8 cellular contexts compared by ENCODE assay signal in the genomic region with DNA sequence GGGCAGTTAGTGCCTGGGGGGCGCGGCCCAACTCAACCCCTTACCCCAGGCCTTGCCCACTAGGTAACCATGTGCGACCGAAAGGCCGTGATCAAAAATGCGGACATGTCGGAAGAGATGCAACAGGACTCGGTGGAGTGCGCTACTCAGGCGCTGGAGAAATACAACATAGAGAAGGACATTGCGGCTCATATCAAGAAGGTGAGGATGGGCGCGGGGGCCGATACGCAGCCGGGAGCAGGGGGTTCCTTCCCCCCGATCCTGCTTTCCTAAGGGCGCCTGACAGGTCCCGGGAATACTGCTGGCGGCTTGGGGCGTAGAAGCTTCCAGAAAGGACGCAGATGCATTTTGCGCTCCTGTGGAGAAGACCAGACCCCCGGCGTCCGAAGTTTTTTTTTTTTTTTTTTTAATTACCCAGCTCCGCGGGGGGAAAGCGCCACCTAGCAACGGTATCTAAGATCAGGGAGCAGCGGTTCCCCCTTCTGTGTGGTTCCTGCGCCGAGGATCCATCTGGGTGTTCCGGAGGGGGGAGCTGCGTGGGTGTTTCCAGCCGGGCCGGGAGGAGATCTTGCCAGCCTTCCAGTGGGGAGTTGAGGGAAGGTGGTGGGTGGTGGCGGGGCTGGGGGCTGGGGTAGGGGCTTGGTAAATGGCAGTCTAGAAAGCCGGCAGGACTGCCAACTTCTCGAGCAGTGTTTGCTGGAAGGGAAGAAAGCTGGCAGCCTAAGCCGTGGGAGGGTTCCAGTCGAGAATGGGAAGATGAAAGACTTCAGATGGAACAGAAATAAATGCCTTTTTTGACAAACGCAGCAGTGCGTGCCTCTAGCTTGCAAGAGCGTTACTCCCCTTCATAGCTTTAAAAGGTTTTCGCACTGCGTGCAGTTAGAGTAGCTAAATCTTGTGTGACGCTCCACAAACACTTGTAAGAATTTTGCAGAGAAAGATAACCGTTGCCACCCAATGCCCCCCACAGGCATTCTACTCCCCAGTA. TPM values are rescaled to one million over a fixed set of nuclear protein-coding genes. Genes with fewer than 3 reads are reported as not detected.
A peak's percentile ranks its signal among the peaks of the same experiment; 100 is the strongest.
DNase-seq lines count a peak whose midpoint lies in the region; ATAC-seq, FAIRE-seq and TF ChIP-seq lines count a peak whose summit lies in the region.

No MANE protein-coding gene starts in this region.

- H3K4me1 ChIP-seq in A549: peaks cover 20% of the 10 kb centered on the region
- peaks cover 9% of the 10 kb centered on the region for H3K4me1 ChIP-seq in SJCRH30
- H3K4me1 ChIP-seq in pancreas: peaks cover 4 to 15% (median 8%) of the 10 kb centered on the region in 3 donors
- H3K4me1 ChIP-seq in tibial nerve: peaks cover 3 to 34% (median 19%) of the 10 kb centered on the region in 4 donors

- DNase-seq in A549 (ENCODE audit: low read depth in 1 of 2, low spot score in 1 of 2) (peak; percentile 44 to 45), GM13977 (ENCODE audit: low spot score) (peak; percentile 71), SJCRH30 (peak; percentile 26 to 43), Right ventricle myocardium superior (peak; percentile 77), pancreas (peak; percentile 52 to 79 (median 70)), tibial nerve (ENCODE audit: low spot score in 2 of 2) (peak; percentile 54 to 59)

- H3K27me3 ChIP-seq in SJCRH30 (no peaks in the 10 kb centered on the region), pancreas (no peaks in the 10 kb centered on the region), tibial nerve (no peaks in the 10 kb centered on the region)

- intact Hi-C loops in Right ventricle myocardium superior (cut with DNase I) (no loop called here), pancreas (cut with DNase I) (no loop called here)

- H3K4me1 Mint-ChIP-seq in activated naive CD8-positive, alpha-beta T cell (ENCODE audit: low read depth): peaks cover 25% of the 10 kb centered on the region

- H3K27ac ChIP-seq in A549 (peak overlapping the region; percentile 96 to 98), SJCRH30 (peak overlapping the region; percentile 23; the same call in 1 of the 2 replicates), pancreas (peak overlapping the region; percentile 66 to 92 (median 84)), tibial nerve (peak overlapping the region; percentile 87 to 94 (median 92))

- TF ChIP-seq EP300 in A549 (IDR thresholded peaks at IDR 0.05) (no peak), tibial nerve (IDR thresholded peaks at IDR 0.05) (no peak)

- peaks cover 30% of the 10 kb centered on the region for H3K36me3 ChIP-seq in SJCRH30
- H3K36me3 ChIP-seq in pancreas: no peaks in the 10 kb centered on the region
- H3K36me3 ChIP-seq in tibial nerve: peaks cover 0 to 30% (median 4%) of the 10 kb centered on the region in 3 donors

- no peaks in the 10 kb centered on the region for H3K27me3 Mint-ChIP-seq in activated naive CD8-positive, alpha-beta T cell

- in situ Hi-C loops in GM13977 (cut with MboI; ENCODE audit: low pct_unique_long_range_greater_than_20kb, low sequenced_read_pairs, unreplicated experiment): no loop called here

- peak; percentile 38; the same call in 2 of the 3 replicates for TF ChIP-seq CTCF in A549 (IDR thresholded peaks at IDR 0.05)
- peak; percentile 40 for TF ChIP-seq CTCF in GM13977 (IDR thresholded peaks at IDR 0.05; ENCODE audit: extremely low read depth, insufficient read depth, missing control alignments)
- TF ChIP-seq CTCF in pancreas (IDR thresholded peaks at IDR 0.05): no peak
- no peak for TF ChIP-seq CTCF in tibial nerve (IDR thresholded peaks at IDR 0.05)

- H3K9me3 ChIP-seq in A549: no peaks in the 10 kb centered on the region
- no peaks in the 10 kb centered on the region for H3K9me3 ChIP-seq in SJCRH30 (replicated peaks)
- no peaks in the 10 kb centered on the region for H3K9me3 ChIP-seq in pancreas
- no peaks in the 10 kb centered on the region for H3K9me3 ChIP-seq in tibial nerve

- peak overlapping the region; percentile 93 for H3K27ac Mint-ChIP-seq in activated naive CD8-positive, alpha-beta T cell

- H3K4me3 Mint-ChIP-seq in activated naive CD8-positive, alpha-beta T cell: peak overlapping the region; percentile 95

- TF ChIP-seq RAD21 in A549 (conservative IDR thresholded peaks at IDR 0.05 in 1 of 2, IDR thresholded peaks at IDR 0.05 in 1 of 2): peak in 1 of 2 experiments; percentile 19; a peak in 1 of 5 replicates

- no peaks in the 10 kb centered on the region for H3K9me3 Mint-ChIP-seq in activated naive CD8-positive, alpha-beta T cell (ENCODE audit: low read depth)

- H3K4me3 ChIP-seq in A549: peak overlapping the region; percentile 100
- peak overlapping the region; percentile 71 for H3K4me3 ChIP-seq in SJCRH30
- H3K4me3 ChIP-seq in pancreas: peak overlapping the region; percentile 82 to 97 (median 88)
- H3K4me3 ChIP-seq in tibial nerve: peak overlapping the region; percentile 85 to 93 (median 88)

- FAIRE-seq in A549 (lab: Jason Lieb, UNC) (no peak), pancreas (lab: Jason Lieb, UNC) (no peak)

- WGBS in A549 (ENCODE audit: missing lambda C conversion rate): 1% methylated on average over 42 of the region's 49 CpGs
- WGBS in pancreas, 2 donors: 0 to 1% methylated on average over 47 to 49 of the region's 49 CpGs
- 0 to 1% methylated on average over 46 to 49 of the region's 49 CpGs for WGBS in tibial nerve, 2 donors

- ATAC-seq in A549 (peak; percentile 41 to 66), HG03432 (IDR thresholded peaks at IDR 0.05; ENCODE audit: unreplicated experiment) (peak; percentile 25), Right ventricle myocardium superior (ENCODE audit: poor library complexity) (peak; percentile 85), pancreas (peak; percentile 57 to 83 (median 76))

- CTCF ChIA-PET in A549 (lab: Yijun Ruan, JAX): interaction anchor here (0.7 to 3.4 kb wide), 11 partner anchors 9 to 58 kb away, joined by 3 to 12 read pairs (median 4); partner anchors contain the start of gene SRSF9

- H3K4me2 ChIP-seq in A549: peak overlapping the region; percentile 82

- H3K36me3 Mint-ChIP-seq in activated naive CD8-positive, alpha-beta T cell: peaks cover 4% of the 10 kb centered on the region

- TF ChIP-seq POLR2A in A549 (IDR thresholded peaks at IDR 0.05; ENCODE audit: low read length) (no peak), tibial nerve (IDR thresholded peaks at IDR 0.05) (no peak)

- POLR2A ChIA-PET in A549 (lab: Yijun Ruan, JAX): interaction anchor here (0.6 to 2.4 kb wide), 9 partner anchors 8 to 204 kb away, joined by 3 to 16 read pairs (median 3); partner anchors contain the start of genes COQ5 and RNU4-1

RNA-seq across cellular contexts. Expression of gene DYNLL1, which starts 0.7 kb away (rescaled TPM):
- polyA plus RNA-seq in A549 (2011; rRNA removed): 744 and 825 TPM in 2 replicates
- 607 and 698 TPM in 2 replicates for polyA plus RNA-seq in A549 (2012; cell fraction: cytosol; rRNA removed)
- 286 and 347 TPM in 2 replicates for polyA plus RNA-seq in A549 (2012; cell fraction: nucleus; rRNA removed)
- polyA plus RNA-seq in A549 (2017; fragmentation: RNase III; extraction: RNeasy Plus Mini Kit Qiagen cat#74134 plus additional on column Dnase treatment): 700 to 848 TPM (median 735 TPM) in 3 replicates
- 89.7 and 109 TPM in 2 replicates for polyA minus RNA-seq in A549 (2011; rRNA and poly(A)+ RNA removed)
- 446 and 452 TPM in 2 replicates for total RNA-seq in SJCRH30 (2014; rRNA removed; shearing (Covaris generic))
- total RNA-seq in Right ventricle myocardium superior: 154 TPM
- 100 to 1,000 TPM in 3 of 6 donors, 10 to 100 TPM in 3; 57.7 to 154 (median 94.9) TPM for total RNA-seq in pancreas
- polyA plus RNA-seq in pancreas: 100 to 1,000 TPM; 143 to 249 TPM
- 100 to 1,000 TPM; 175 to 306 (median 258) TPM for total RNA-seq in tibial nerve

RNA-seq across cellular contexts. Expression of gene SRSF9, which starts 27.1 kb away (rescaled TPM):
- polyA plus RNA-seq in A549 (2011; rRNA removed): 173 and 218 TPM in 2 replicates
- polyA plus RNA-seq in A549 (2012; cell fraction: cytosol; rRNA removed): 254 and 263 TPM in 2 replicates
- polyA plus RNA-seq in A549 (2012; cell fraction: nucleus; rRNA removed): 103 and 127 TPM in 2 replicates
- polyA plus RNA-seq in A549 (2017; fragmentation: RNase III; extraction: RNeasy Plus Mini Kit Qiagen cat#74134 plus additional on column Dnase treatment): 288 to 316 TPM (median 306 TPM) in 3 replicates
- polyA minus RNA-seq in A549 (2011; rRNA and poly(A)+ RNA removed): 65.9 and 75.9 TPM in 2 replicates
- total RNA-seq in SJCRH30 (2014; rRNA removed; shearing (Covaris generic)): 120 and 136 TPM in 2 replicates
- 38.9 TPM for total RNA-seq in Right ventricle myocardium superior
- 10 to 100 TPM; 69.0 to 91.7 (median 79.5) TPM for total RNA-seq in pancreas
- polyA plus RNA-seq in pancreas: 100 to 1,000 TPM in 1 of 2 donors, 10 to 100 TPM in 1; 50.9 to 103 TPM
- 10 to 100 TPM; 66.6 to 90.6 (median 77.1) TPM for total RNA-seq in tibial nerve

RNA-seq across cellular contexts. Expression of gene COQ5, which starts 32.3 kb away (rescaled TPM):
- polyA plus RNA-seq in A549 (2011; rRNA removed) (84.9 and 100.0 TPM in 2 replicates), A549 (2017; fragmentation: RNase III; extraction: RNeasy Plus Mini Kit Qiagen cat#74134 plus additional on column Dnase treatment) (46.6 to 49.6 TPM (median 48.9 TPM) in 3 replicates), pancreas (10 to 100 TPM; 17.0 to 24.3 TPM)
- 26.7 and 28.3 TPM in 2 replicates for polyA plus RNA-seq in A549 (2012; cell fraction: cytosol; rRNA removed)
- 12.4 and 20.9 TPM in 2 replicates for polyA plus RNA-seq in A549 (2012; cell fraction: nucleus; rRNA removed)
- 24.8 and 25.3 TPM in 2 replicates for polyA minus RNA-seq in A549 (2011; rRNA and poly(A)+ RNA removed)
- 30.3 and 34.2 TPM in 2 replicates for total RNA-seq in SJCRH30 (2014; rRNA removed; shearing (Covaris generic))
- total RNA-seq in Right ventricle myocardium superior (44.0 TPM), pancreas (10 to 100 TPM in 5 of 6 donors, 1 to 10 TPM in 1; 7.2 to 16.1 (median 11.6) TPM), tibial nerve (10 to 100 TPM; 21.6 to 23.7 (median 23.4) TPM)

RNA-seq across cellular contexts. Expression of gene RNF10, which starts 37.5 kb away (rescaled TPM):
- polyA plus RNA-seq in A549 (2011; rRNA removed) (118 and 137 TPM in 2 replicates), A549 (2017; fragmentation: RNase III; extraction: RNeasy Plus Mini Kit Qiagen cat#74134 plus additional on column Dnase treatment) (87.0 to 101 TPM (median 99.3 TPM) in 3 replicates), pancreas (100 to 1,000 TPM; 120 to 127 TPM)
- polyA plus RNA-seq in A549 (2012; cell fraction: cytosol; rRNA removed): 75.6 and 79.2 TPM in 2 replicates
- 76.1 and 96.9 TPM in 2 replicates for polyA plus RNA-seq in A549 (2012; cell fraction: nucleus; rRNA removed)
- polyA minus RNA-seq in A549 (2011; rRNA and poly(A)+ RNA removed): 227 and 265 TPM in 2 replicates
- 43.9 and 48.5 TPM in 2 replicates for total RNA-seq in SJCRH30 (2014; rRNA removed; shearing (Covaris generic))
- total RNA-seq in Right ventricle myocardium superior (242 TPM), pancreas (100 to 1,000 TPM in 3 of 6 donors, 10 to 100 TPM in 3; 92.5 to 151 (median 98.6) TPM), tibial nerve (100 to 1,000 TPM; 201 to 306 (median 264) TPM)

RNA-seq across cellular contexts. Expression of gene GATC, which starts 50.4 kb away (rescaled TPM):
- 39.9 and 40.6 TPM in 2 replicates for polyA plus RNA-seq in A549 (2011; rRNA removed)
- 12.8 and 14.0 TPM in 2 replicates for polyA plus RNA-seq in A549 (2012; cell fraction: cytosol; rRNA removed)
- polyA plus RNA-seq in A549 (2012; cell fraction: nucleus; rRNA removed): 8.3 and 10.1 TPM in 2 replicates
- 19.7 to 22.5 TPM (median 20.6 TPM) in 3 replicates for polyA plus RNA-seq in A549 (2017; fragmentation: RNase III; extraction: RNeasy Plus Mini Kit Qiagen cat#74134 plus additional on column Dnase treatment)
- polyA minus RNA-seq in A549 (2011; rRNA and poly(A)+ RNA removed): 12.8 and 15.3 TPM in 2 replicates
- total RNA-seq in SJCRH30 (2014; rRNA removed; shearing (Covaris generic)): 29.8 and 31.4 TPM in 2 replicates
- 13.0 TPM for total RNA-seq in Right ventricle myocardium superior
- 10 to 100 TPM; 18.3 to 32.7 (median 27.6) TPM for total RNA-seq in pancreas
- polyA plus RNA-seq in pancreas: 10 to 100 TPM in 1 of 2 donors, 1 to 10 TPM in 1; 8.6 to 12.3 TPM
- total RNA-seq in tibial nerve: 10 to 100 TPM; 21.0 to 37.3 (median 29.2) TPM

Comparison
In these comparisons a context has a peak if more than half of its experiments do, and no peak if none do; other contexts are left out.
1. Peak in every context shown above with its lines: DNase-seq, ATAC-seq, H3K4me3 ChIP-seq and H3K27ac ChIP-seq.
2. ATAC-seq: peak in every context shown above with its lines; median percentile 85 in Right ventricle myocardium superior; 76 in pancreas; 54 in A549; 25 in HG03432.
3. H3K27ac ChIP-seq: peak in every context shown above with its lines; median percentile 97 in A549; 92 in tibial nerve; 84 in pancreas; 23 in SJCRH30.
4. CTCF ChIP-seq: peak in A549 (single experiment) and GM13977 (single experiment); none in pancreas (0 of 4) and tibial nerve (0 of 5).